ENCODE assay signal across 28 cellular contexts in genomic region chr1:63836374-63836773, GRCh38.
"Had no signal": no experiment of that assay in that cellular context is flagged by ENCODE, and none has a peak within 500 bp of the region (broad histone marks: within the 10 kb centered on the region; RNA-seq: fewer than 3 reads in every experiment).

No MANE protein-coding gene starts in this region.

- ATAC-seq: activated CD8-positive, alpha-beta T cell treated with anti-CD3 and anti-CD28 coated beads for 36 hours; activated T-cell treated with anti-CD3 and anti-CD28 coated beads, Interleukin-2, amount 50 U/mL, for 4 hours; activated T-helper 17 cell treated with anti-CD3 and anti-CD28 coated beads, Interleukin-2, amount 50 U/mL, for 72 hours; foreskin keratinocyte; heart right ventricle; left cardiac atrium; left ventricle myocardium superior; pancreas; psoas muscle; stimulated activated effector memory CD8-positive, alpha-beta T cell treated with anti-CD3 and anti-CD28 coated beads, Interleukin-12 subunit alpha, Interleukin-12 subunit beta, amount 100 ng/mL, for 72 hours had no signal

- H3K4me3 Mint-ChIP-seq: activated B cell treated with CpG ODN at 0.5 μM for 24 hours; activated CD8-positive, alpha-beta T cell treated with anti-CD3 and anti-CD28 coated beads for 36 hours; activated T-cell treated with anti-CD3 and anti-CD28 coated beads, Interleukin-2, amount 50 U/mL, for 4 hours; activated T-helper 17 cell treated with anti-CD3 and anti-CD28 coated beads, Interleukin-2, amount 50 U/mL, for 72 hours; dendritic cell treated with granulocyte-macrophage colony-stimulating factor and Interleukin-4, amounts not matched to agents 40 ng/mL and 50 ng/mL, for 4 days; nephron progenitor cell; stimulated activated effector memory CD8-positive, alpha-beta T cell treated with anti-CD3 and anti-CD28 coated beads, Interleukin-12 subunit alpha, Interleukin-12 subunit beta, amount 100 ng/mL, for 72 hours; T-helper 2 cell treated with Interferon-gamma antibody and Interleukin-4, amounts not matched to agents 5 μg/mL and 100 μg/mL, for 36 hours had no signal

- H3K9me3 ChIP-seq: esophagus muscularis mucosa, heart right ventricle, pancreas, psoas muscle, sigmoid colon, suprapubic skin, tibial artery had no signal

- FAIRE-seq: astrocyte, pancreas, small intestine had no signal

- H3K27ac ChIP-seq: esophagus muscularis mucosa, foreskin keratinocyte, heart right ventricle, pancreas, psoas muscle, sigmoid colon, suprapubic skin, tibial artery had no signal

- H3K27me3 ChIP-seq: esophagus muscularis mucosa, foreskin keratinocyte, heart right ventricle, pancreas, sigmoid colon, suprapubic skin, tibial artery had no signal

- H3K27ac Mint-ChIP-seq: activated B cell treated with CpG ODN at 0.5 μM for 24 hours; activated CD8-positive, alpha-beta T cell treated with anti-CD3 and anti-CD28 coated beads for 36 hours; activated T-helper 17 cell treated with anti-CD3 and anti-CD28 coated beads, Interleukin-2, amount 50 U/mL, for 72 hours; dendritic cell treated with granulocyte-macrophage colony-stimulating factor and Interleukin-4, amounts not matched to agents 40 ng/mL and 50 ng/mL, for 4 days; nephron progenitor cell; stimulated activated effector memory CD8-positive, alpha-beta T cell treated with anti-CD3 and anti-CD28 coated beads, Interleukin-12 subunit alpha, Interleukin-12 subunit beta, amount 100 ng/mL, for 72 hours; T-helper 2 cell treated with Interferon-gamma antibody and Interleukin-4, amounts not matched to agents 5 μg/mL and 100 μg/mL, for 36 hours had no signal

- H3K36me3 Mint-ChIP-seq: stimulated activated effector memory CD8-positive, alpha-beta T cell treated with anti-CD3 and anti-CD28 coated beads, Interleukin-12 subunit alpha, Interleukin-12 subunit beta, amount 100 ng/mL, for 72 hours had no signal

- H3K4me1 ChIP-seq: foreskin keratinocyte had no signal

- H3K27me3 Mint-ChIP-seq: activated CD8-positive, alpha-beta T cell treated with anti-CD3 and anti-CD28 coated beads for 36 hours; dendritic cell treated with granulocyte-macrophage colony-stimulating factor and Interleukin-4, amounts not matched to agents 40 ng/mL and 50 ng/mL, for 4 days had no signal

- H3K9me3 Mint-ChIP-seq: activated B cell treated with CpG ODN at 0.5 μM for 24 hours; activated CD8-positive, alpha-beta T cell treated with anti-CD3 and anti-CD28 coated beads for 36 hours; activated T-cell treated with anti-CD3 and anti-CD28 coated beads, Interleukin-2, amount 50 U/mL, for 4 hours; activated T-helper 17 cell treated with anti-CD3 and anti-CD28 coated beads, Interleukin-2, amount 50 U/mL, for 72 hours; dendritic cell treated with granulocyte-macrophage colony-stimulating factor and Interleukin-4, amounts not matched to agents 40 ng/mL and 50 ng/mL, for 4 days; nephron progenitor cell; stimulated activated effector memory CD8-positive, alpha-beta T cell treated with anti-CD3 and anti-CD28 coated beads, Interleukin-12 subunit alpha, Interleukin-12 subunit beta, amount 100 ng/mL, for 72 hours; T-helper 2 cell treated with Interferon-gamma antibody and Interleukin-4, amounts not matched to agents 5 μg/mL and 100 μg/mL, for 36 hours had no signal

- H3K36me3 ChIP-seq: esophagus muscularis mucosa, heart right ventricle, pancreas, sigmoid colon, suprapubic skin, tibial artery had no signal

- H3K4me1 Mint-ChIP-seq: activated T-helper 17 cell treated with anti-CD3 and anti-CD28 coated beads, Interleukin-2, amount 50 U/mL, for 72 hours; stimulated activated effector memory CD8-positive, alpha-beta T cell treated with anti-CD3 and anti-CD28 coated beads, Interleukin-12 subunit alpha, Interleukin-12 subunit beta, amount 100 ng/mL, for 72 hours had no signal

- DNase-seq: activated B cell treated with CpG ODN at 0.5 μM for 24 hours; activated CD4-positive, alpha-beta T cell treated with anti-CD3 and anti-CD28 coated beads, Interleukin-2, amount 50 U/mL, for 1 hour; activated CD8-positive, alpha-beta T cell treated with anti-CD3 and anti-CD28 coated beads for 36 hours; activated gamma-delta T cell treated with Interleukin-2 at 50 U/mL for 16 hours; activated naive CD4-positive, alpha-beta T cell treated with anti-CD3 and anti-CD28 coated beads, Interleukin-2, amount 50 U/mL, for 16 hours; activated T-cell treated with anti-CD3 and anti-CD28 coated beads, Interleukin-2, amount 50 U/mL, for 4 hours; amniotic stem cell; central memory CD4-positive, alpha-beta T cell; effector CD4-positive, alpha-beta T cell; foreskin keratinocyte; heart right ventricle; left cardiac atrium; left ventricle myocardium superior; nephron progenitor cell; pancreas; psoas muscle; sigmoid colon; small intestine; stimulated activated CD4-positive, alpha-beta T cell treated with anti-CD3 and anti-CD28 coated beads, Interleukin-4, amount 100 ng/mL, for 24 hours; T-helper 1 cell; tibial artery had no signal

- H3K4me3 ChIP-seq: esophagus muscularis mucosa, heart right ventricle, pancreas, psoas muscle, sigmoid colon, suprapubic skin, tibial artery had no signal
